Comparison of ENCODE assay signal across 8 cellular contexts in genomic region chr20:32789896-32790750, GRCh38. TPM values are rescaled to one million over a fixed set of nuclear protein-coding genes. Genes with fewer than 3 reads are reported as not detected.
DNase-seq lines count a peak whose midpoint lies in the region; FAIRE-seq and TF ChIP-seq lines count a peak whose summit lies in the region.

No MANE protein-coding gene starts in this region.

- no peak overlapping the region for H2BK12ac ChIP-seq in neuronal stem cell (ENCODE audit: low read length)

- H3K79me1 ChIP-seq in neuronal stem cell (ENCODE audit: low read depth, low read length), result peaks cover 3% of the 10 kb centered on the region

- H2BK5ac ChIP-seq in neuronal stem cell (ENCODE audit: low read length), result no peak overlapping the region

- H3K4me2 ChIP-seq in neuronal stem cell (ENCODE audit: insufficient read depth, low read length, poor library complexity, severe bottlenecking), result no peak overlapping the region

- intact Hi-C loops in stomach (cut with DNase I; ENCODE audit: low total_unique reads), result no loop called here

- peak; percentile 99 for TF ChIP-seq CTCF in 22Rv1 (IDR thresholded peaks at IDR 0.05)
- peak; percentile 82 to 99 (median 92) for TF ChIP-seq CTCF in Peyer's patch (IDR thresholded peaks at IDR 0.05)
- TF ChIP-seq CTCF in stomach (IDR thresholded peaks at IDR 0.05), result peak in 6 of 7 experiments; percentile 82 to 100 (median 96)

- no peak overlapping the region for H2BK120ac ChIP-seq in neuronal stem cell (ENCODE audit: low read depth, low read length)

- in situ Hi-C loops in KBM-7 (cut with MboI; ENCODE audit: low pct_unique_long_range_greater_than_20kb, low sequenced_read_pairs), result no loop called here

- TF ChIP-seq EP300 in stomach (IDR thresholded peaks at IDR 0.05), result no peak

- no peak overlapping the region for H3K23ac ChIP-seq in neuronal stem cell (ENCODE audit: low read depth, low read length, poor library complexity)

- no peak overlapping the region for H2AFZ ChIP-seq in neuronal stem cell (ENCODE audit: low read length)

- H2BK15ac ChIP-seq in neuronal stem cell (ENCODE audit: low read length), result no peak overlapping the region

- H3K4me3 ChIP-seq in Peyer's patch, result no peak overlapping the region
- H3K4me3 ChIP-seq in neuronal stem cell (ENCODE audit: low read length in 2 of 2), result no peak overlapping the region
- H3K4me3 ChIP-seq in stomach, result no peak overlapping the region

- H3K27me3 ChIP-seq in Peyer's patch, result no peaks in the 10 kb centered on the region
- no peaks in the 10 kb centered on the region for H3K27me3 ChIP-seq in neuronal stem cell (ENCODE audit: control insufficient read depth in 3 of 3, insufficient read depth in 3 of 3, low read depth in 1 of 3, low read length in 3 of 3)
- no peaks in the 10 kb centered on the region for H3K27me3 ChIP-seq in stomach

- H3K9me3 ChIP-seq in Peyer's patch, result no peaks in the 10 kb centered on the region
- H3K9me3 ChIP-seq in neuronal stem cell (replicated peaks in 1 of 2; ENCODE audit: control insufficient read depth in 2 of 2, insufficient read depth in 1 of 2, low read depth in 1 of 2, low read length in 2 of 2), result no peaks in the 10 kb centered on the region
- H3K9me3 ChIP-seq in stomach, result no peaks in the 10 kb centered on the region

- TF ChIP-seq POLR2A in GM12891 (IDR thresholded peaks at IDR 0.05; ENCODE audit: low read depth, low read length) (no peak), Peyer's patch (IDR thresholded peaks at IDR 0.05) (no peak), stomach (IDR thresholded peaks at IDR 0.05) (no peak)

- H3K14ac ChIP-seq in neuronal stem cell (ENCODE audit: low read length), result no peak overlapping the region

- no peaks in the 10 kb centered on the region for H3K4me1 ChIP-seq in Peyer's patch
- H3K4me1 ChIP-seq in neuronal stem cell (ENCODE audit: control insufficient read depth in 2 of 2, insufficient read depth in 1 of 2, low read depth in 1 of 2, low read length in 2 of 2), result peaks cover 11 to 13% of the 10 kb centered on the region in 2 donors
- no peaks in the 10 kb centered on the region for H3K4me1 ChIP-seq in stomach

- H4K91ac ChIP-seq in neuronal stem cell (ENCODE audit: low read depth, low read length, poor library complexity), result no peak overlapping the region

- FAIRE-seq in GM12891 (lab: Jason Lieb, UNC), result peak; percentile 78

- WGBS in neuronal stem cell (ENCODE audit: extremely low coverage in 2 of 2, insufficient read length in 2 of 2, insufficient replicate concordance in 1 of 2), 2 donors, result no CpG with 5 or more reads among the region's 6 CpGs
- WGBS in stomach, 5 donors, result 57 to 78% (median 70%) methylated on average over 6 of the region's 6 CpGs

- no peak overlapping the region for H4K8ac ChIP-seq in neuronal stem cell (ENCODE audit: low read depth, low read length)

- H3K36me3 ChIP-seq in Peyer's patch, result no peaks in the 10 kb centered on the region
- H3K36me3 ChIP-seq in neuronal stem cell (replicated peaks in 1 of 2; ENCODE audit: control insufficient read depth in 2 of 2, insufficient read depth in 2 of 2, low read length in 2 of 2), result peaks cover 54 to 97% of the 10 kb centered on the region in 2 donors
- peaks cover 0 to 34% (median 21%) of the 10 kb centered on the region in 4 donors for H3K36me3 ChIP-seq in stomach

- no peak overlapping the region for H3K18ac ChIP-seq in neuronal stem cell (ENCODE audit: low read length)

- no peak overlapping the region for H2AK5ac ChIP-seq in neuronal stem cell (ENCODE audit: low read depth, low read length)

- no peak overlapping the region for H3K4ac ChIP-seq in neuronal stem cell (ENCODE audit: low read length)

- H3K27ac ChIP-seq in 22Rv1 (no peak overlapping the region), Peyer's patch (no peak overlapping the region), neuronal stem cell (replicated peaks; ENCODE audit: low read length) (peak overlapping the region; percentile 33), stomach (no peak overlapping the region)

- H3K9ac ChIP-seq in neuronal stem cell (ENCODE audit: low read depth, low read length, poor library complexity), result no peak overlapping the region

- peak; percentile 76 for DNase-seq in GM12891 (ENCODE audit: insufficient read length, low spot score)
- peak; percentile 66 for DNase-seq in KBM-7
- DNase-seq in Peyer's patch, result peak; percentile 66 to 89 (median 74)
- peak; percentile 78 to 79 for DNase-seq in activated T-cell treated with anti-CD3 and anti-CD28 coated beads, Interleukin-2, amount 50 U/mL, for 48 hours
- DNase-seq in fibroblast of peridontal ligament (ENCODE audit: extremely low read depth), result peak; percentile 74
- DNase-seq in neuronal stem cell (ENCODE audit: low spot score), result peak; percentile 67
- peak; percentile 78 for DNase-seq in stomach

TF ChIP-seq in GM12891, 5 proteins besides CTCF, POLR2A, EP300 and RAD21:
- TF ChIP-seq POU2F2 (IDR thresholded peaks at IDR 0.05; ENCODE audit: low read depth, low read length), result 0 out of 2 replicates have a peak, but pooled peaks have one; percentile 15
- no peak for TF ChIP-seq PAX5 (IDR thresholded peaks at IDR 0.05; ENCODE audit: insufficient read depth, low read length, severe bottlenecking)
- TF ChIP-seq SPI1 (IDR thresholded peaks at IDR 0.05; ENCODE audit: low read depth, low read length), result peak; percentile 51

RNA-seq across cellular contexts. Expression of gene DNMT3B, which starts 27.9 kb away (rescaled TPM):
- polyA plus RNA-seq in GM12891 (2012; ENCODE audit: low read depth, missing spikeins), result 0.42 TPM
- total RNA-seq in Peyer's patch (1 to 10 TPM in 1 of 4 donors, under 1 TPM in 3; 0.67 to 4.1 (median 0.86) TPM), stomach (10 to 100 TPM in 1 of 5 donors, 1 to 10 TPM in 2, not detected in 2; 1.0 to 17.0 (median 1.1) TPM)
- polyA plus RNA-seq in neuronal stem cell (2013, experiment 1 of 2), result 47.1 TPM
- 47.3 TPM for polyA plus RNA-seq in neuronal stem cell (2013, experiment 2 of 2)
- under 1 TPM; 0.31 to 0.73 (median 0.31) TPM for polyA plus RNA-seq in stomach

RNA-seq across cellular contexts. Expression of gene MAPRE1, which starts 29.6 kb away (rescaled TPM):
- polyA plus RNA-seq in GM12891 (2012; ENCODE audit: low read depth, missing spikeins), result 103 TPM
- total RNA-seq in Peyer's patch, result 10 to 100 TPM; 39.2 to 84.2 (median 41.9) TPM
- polyA plus RNA-seq in neuronal stem cell (2013, experiment 1 of 2), result 141 TPM
- polyA plus RNA-seq in neuronal stem cell (2013, experiment 2 of 2), result 143 TPM
- 100 to 1,000 TPM in 1 of 5 donors, 10 to 100 TPM in 4; 24.5 to 143 (median 62.2) TPM for total RNA-seq in stomach
- 10 to 100 TPM; 26.3 to 57.9 (median 49.7) TPM for polyA plus RNA-seq in stomach

RNA-seq across cellular contexts. Expression of gene COMMD7, which starts 46.9 kb away (rescaled TPM):
- polyA plus RNA-seq in GM12891 (2012; ENCODE audit: low read depth, missing spikeins), result 24.2 TPM
- total RNA-seq in Peyer's patch, result 10 to 100 TPM in 2 of 4 donors, 1 to 10 TPM in 2; 7.9 to 16.3 (median 10.5) TPM
- polyA plus RNA-seq in neuronal stem cell (2013, experiment 1 of 2), result 37.3 TPM
- 36.0 TPM for polyA plus RNA-seq in neuronal stem cell (2013, experiment 2 of 2)
- total RNA-seq in stomach, result 10 to 100 TPM in 3 of 5 donors, 1 to 10 TPM in 2; 3.8 to 28.4 (median 19.6) TPM
- 10 to 100 TPM; 36.9 to 61.9 (median 60.9) TPM for polyA plus RNA-seq in stomach
